1 cellular context compared by ENCODE assay signal in the genomic region with DNA sequence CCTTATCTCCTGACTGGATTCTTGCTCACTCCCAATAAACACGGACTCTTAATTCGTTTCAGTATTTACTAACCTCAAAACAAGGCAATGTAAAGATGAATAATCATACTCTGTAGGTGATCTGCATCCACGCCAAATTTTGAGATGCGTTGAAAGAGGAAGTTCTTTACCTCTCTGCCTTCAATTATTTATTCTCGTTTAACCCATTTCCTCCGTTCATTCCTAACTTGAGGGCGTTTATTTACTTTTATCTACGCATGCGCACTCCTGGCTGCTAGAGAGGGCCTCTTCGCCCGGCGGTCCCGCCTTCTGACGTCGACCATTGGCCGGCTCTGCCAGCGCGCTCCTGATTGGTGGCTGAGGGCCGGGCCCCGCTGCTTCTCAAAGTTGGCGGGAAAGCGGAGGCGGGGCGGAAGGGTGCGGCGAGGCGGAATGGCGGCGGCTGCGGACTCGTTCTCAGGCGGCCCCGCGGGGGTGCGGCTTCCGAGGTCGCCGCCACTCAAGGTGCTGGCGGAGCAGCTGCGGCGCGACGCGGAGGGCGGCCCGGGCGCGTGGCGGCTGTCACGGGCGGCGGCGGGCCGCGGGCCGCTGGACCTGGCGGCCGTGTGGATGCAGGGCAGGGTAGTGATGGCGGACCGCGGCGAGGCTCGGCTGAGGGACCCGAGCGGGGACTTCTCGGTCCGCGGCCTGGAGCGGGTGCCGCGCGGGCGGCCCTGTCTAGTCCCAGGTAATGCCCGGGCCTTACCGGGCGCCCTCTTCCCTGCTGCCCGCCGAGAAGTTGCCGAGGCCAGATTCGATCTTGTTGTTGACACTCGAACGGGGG.
A peak's percentile ranks its signal among the peaks of the same experiment; 100 is the strongest.
TF ChIP-seq lines count a peak whose summit lies in the region.

Gene RMI2 (plus strand): TSS at position 420 of the 823 bp plus-strand sequence. CDS start 13 bp downstream, at position 433.

TF ChIP-seq in HepG2, 621 proteins besides CTCF, POLR2A, EP300 and RAD21 (continued from another document and continues in another):
- TF ChIP-seq, protein P1, sequence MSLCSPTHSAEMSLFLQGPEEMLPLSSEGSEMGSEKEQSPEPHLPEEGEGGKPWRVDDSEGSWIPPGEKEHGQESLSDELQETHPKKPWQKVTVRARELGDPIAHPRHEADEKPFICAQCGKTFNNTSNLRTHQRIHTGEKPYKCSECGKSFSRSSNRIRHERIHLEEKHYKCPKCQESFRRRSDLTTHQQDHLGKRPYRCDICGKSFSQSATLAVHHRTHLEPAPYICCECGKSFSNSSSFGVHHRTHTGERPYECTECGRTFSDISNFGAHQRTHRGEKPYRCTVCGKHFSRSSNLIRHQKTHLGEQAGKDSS (CRISPR knock-in tag; IDR thresholded peaks at IDR 0.05; ENCODE audit: borderline replicate concordance, low read depth), result 0 out of 2 replicates have a peak, but pooled peaks have one; percentile 76
- TF ChIP-seq ARNT2 (CRISPR knock-in tag; IDR thresholded peaks at IDR 0.05; ENCODE audit: low read depth) (peak; percentile 98), HDAC6 (IDR thresholded peaks at IDR 0.05; ENCODE audit: low read depth, low read length) (no peak), ELF4 (CRISPR knock-in tag; IDR thresholded peaks at IDR 0.05; ENCODE audit: borderline replicate concordance) (no peak; the same call in 1 of the 2 replicates), ZBTB37 (CRISPR knock-in tag; IDR thresholded peaks at IDR 0.05) (no peak), ZNF75D (CRISPR knock-in tag; IDR thresholded peaks at IDR 0.05; ENCODE audit: borderline replicate concordance) (no peak), ZXDC (CRISPR knock-in tag; IDR thresholded peaks at IDR 0.05) (no peak), AKAP8 (CRISPR knock-in tag; IDR thresholded peaks at IDR 0.05) (no peak; the same call in 1 of the 2 replicates), SIN3A (IDR thresholded peaks at IDR 0.05; ENCODE audit: borderline replicate concordance, low read depth, low read length) (peak; percentile 99), MBNL3 (CRISPR knock-in tag; conservative IDR thresholded peaks at IDR 0.05) (no peak), FOXK2 (IDR thresholded peaks at IDR 0.05) (peak; percentile 49; the same call in 1 of the 2 replicates), HMGXB3 (CRISPR knock-in tag; IDR thresholded peaks at IDR 0.05; ENCODE audit: borderline replicate concordance) (0 out of 2 replicates have a peak, but pooled peaks have one; percentile 19), AGO2 (optimal IDR thresholded peaks at IDR 0.05; ENCODE audit: low read depth, low read length) (peak; percentile 38), ZBTB20 (CRISPR knock-in tag; IDR thresholded peaks at IDR 0.05; ENCODE audit: borderline replicate concordance, low read depth) (no peak), ZC3H4 (CRISPR knock-in tag; IDR thresholded peaks at IDR 0.05; ENCODE audit: borderline replicate concordance) (no peak), TP53 (CRISPR knock-in tag; conservative IDR thresholded peaks at IDR 0.05) (no peak), ZNF251 (CRISPR knock-in tag; IDR thresholded peaks at IDR 0.05) (no peak), ZFP41 (CRISPR knock-in tag; IDR thresholded peaks at IDR 0.05; ENCODE audit: borderline replicate concordance) (no peak), ZNF703 (CRISPR knock-in tag; IDR thresholded peaks at IDR 0.05; ENCODE audit: borderline replicate concordance) (no peak), NCOR1 (IDR thresholded peaks at IDR 0.05; ENCODE audit: borderline replicate concordance, low read length) (no peak), NCOA5 (CRISPR knock-in tag; IDR thresholded peaks at IDR 0.05) (no peak)
- TF ChIP-seq, protein P2, sequence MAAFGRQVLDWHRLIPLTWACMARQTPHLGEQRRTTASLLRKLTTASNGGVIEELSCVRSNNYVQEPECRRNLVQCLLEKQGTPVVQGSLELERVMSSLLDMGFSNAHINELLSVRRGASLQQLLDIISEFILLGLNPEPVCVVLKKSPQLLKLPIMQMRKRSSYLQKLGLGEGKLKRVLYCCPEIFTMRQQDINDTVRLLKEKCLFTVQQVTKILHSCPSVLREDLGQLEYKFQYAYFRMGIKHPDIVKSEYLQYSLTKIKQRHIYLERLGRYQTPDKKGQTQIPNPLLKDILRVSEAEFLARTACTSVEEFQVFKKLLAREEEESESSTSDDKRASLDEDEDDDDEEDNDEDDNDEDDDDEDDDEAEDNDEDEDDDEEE (CRISPR knock-in tag; IDR thresholded peaks at IDR 0.05), result 0 out of 2 replicates have a peak, but pooled peaks have one; percentile 39
- TF ChIP-seq, protein P3, sequence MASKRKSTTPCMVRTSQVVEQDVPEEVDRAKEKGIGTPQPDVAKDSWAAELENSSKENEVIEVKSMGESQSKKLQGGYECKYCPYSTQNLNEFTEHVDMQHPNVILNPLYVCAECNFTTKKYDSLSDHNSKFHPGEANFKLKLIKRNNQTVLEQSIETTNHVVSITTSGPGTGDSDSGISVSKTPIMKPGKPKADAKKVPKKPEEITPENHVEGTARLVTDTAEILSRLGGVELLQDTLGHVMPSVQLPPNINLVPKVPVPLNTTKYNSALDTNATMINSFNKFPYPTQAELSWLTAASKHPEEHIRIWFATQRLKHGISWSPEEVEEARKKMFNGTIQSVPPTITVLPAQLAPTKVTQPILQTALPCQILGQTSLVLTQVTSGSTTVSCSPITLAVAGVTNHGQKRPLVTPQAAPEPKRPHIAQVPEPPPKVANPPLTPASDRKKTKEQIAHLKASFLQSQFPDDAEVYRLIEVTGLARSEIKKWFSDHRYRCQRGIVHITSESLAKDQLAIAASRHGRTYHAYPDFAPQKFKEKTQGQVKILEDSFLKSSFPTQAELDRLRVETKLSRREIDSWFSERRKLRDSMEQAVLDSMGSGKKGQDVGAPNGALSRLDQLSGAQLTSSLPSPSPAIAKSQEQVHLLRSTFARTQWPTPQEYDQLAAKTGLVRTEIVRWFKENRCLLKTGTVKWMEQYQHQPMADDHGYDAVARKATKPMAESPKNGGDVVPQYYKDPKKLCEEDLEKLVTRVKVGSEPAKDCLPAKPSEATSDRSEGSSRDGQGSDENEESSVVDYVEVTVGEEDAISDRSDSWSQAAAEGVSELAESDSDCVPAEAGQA (IDR thresholded peaks at IDR 0.05; ENCODE audit: low read depth), result peak; percentile 41; the same call in 1 of the 2 replicates
- TF ChIP-seq, protein P3 (CRISPR knock-in tag; IDR thresholded peaks at IDR 0.05; ENCODE audit: borderline replicate concordance), result peak; percentile 97
- TF ChIP-seq, protein P4, sequence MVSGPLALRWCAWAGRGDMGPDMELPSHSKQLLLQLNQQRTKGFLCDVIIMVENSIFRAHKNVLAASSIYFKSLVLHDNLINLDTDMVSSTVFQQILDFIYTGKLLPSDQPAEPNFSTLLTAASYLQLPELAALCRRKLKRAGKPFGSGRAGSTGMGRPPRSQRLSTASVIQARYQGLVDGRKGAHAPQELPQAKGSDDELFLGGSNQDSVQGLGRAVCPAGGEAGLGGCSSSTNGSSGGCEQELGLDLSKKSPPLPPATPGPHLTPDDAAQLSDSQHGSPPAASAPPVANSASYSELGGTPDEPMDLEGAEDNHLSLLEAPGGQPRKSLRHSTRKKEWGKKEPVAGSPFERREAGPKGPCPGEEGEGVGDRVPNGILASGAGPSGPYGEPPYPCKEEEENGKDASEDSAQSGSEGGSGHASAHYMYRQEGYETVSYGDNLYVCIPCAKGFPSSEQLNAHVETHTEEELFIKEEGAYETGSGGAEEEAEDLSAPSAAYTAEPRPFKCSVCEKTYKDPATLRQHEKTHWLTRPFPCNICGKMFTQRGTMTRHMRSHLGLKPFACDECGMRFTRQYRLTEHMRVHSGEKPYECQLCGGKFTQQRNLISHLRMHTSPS (CRISPR knock-in tag; IDR thresholded peaks at IDR 0.05; ENCODE audit: low read depth), result no peak
- TF ChIP-seq, protein P5, sequence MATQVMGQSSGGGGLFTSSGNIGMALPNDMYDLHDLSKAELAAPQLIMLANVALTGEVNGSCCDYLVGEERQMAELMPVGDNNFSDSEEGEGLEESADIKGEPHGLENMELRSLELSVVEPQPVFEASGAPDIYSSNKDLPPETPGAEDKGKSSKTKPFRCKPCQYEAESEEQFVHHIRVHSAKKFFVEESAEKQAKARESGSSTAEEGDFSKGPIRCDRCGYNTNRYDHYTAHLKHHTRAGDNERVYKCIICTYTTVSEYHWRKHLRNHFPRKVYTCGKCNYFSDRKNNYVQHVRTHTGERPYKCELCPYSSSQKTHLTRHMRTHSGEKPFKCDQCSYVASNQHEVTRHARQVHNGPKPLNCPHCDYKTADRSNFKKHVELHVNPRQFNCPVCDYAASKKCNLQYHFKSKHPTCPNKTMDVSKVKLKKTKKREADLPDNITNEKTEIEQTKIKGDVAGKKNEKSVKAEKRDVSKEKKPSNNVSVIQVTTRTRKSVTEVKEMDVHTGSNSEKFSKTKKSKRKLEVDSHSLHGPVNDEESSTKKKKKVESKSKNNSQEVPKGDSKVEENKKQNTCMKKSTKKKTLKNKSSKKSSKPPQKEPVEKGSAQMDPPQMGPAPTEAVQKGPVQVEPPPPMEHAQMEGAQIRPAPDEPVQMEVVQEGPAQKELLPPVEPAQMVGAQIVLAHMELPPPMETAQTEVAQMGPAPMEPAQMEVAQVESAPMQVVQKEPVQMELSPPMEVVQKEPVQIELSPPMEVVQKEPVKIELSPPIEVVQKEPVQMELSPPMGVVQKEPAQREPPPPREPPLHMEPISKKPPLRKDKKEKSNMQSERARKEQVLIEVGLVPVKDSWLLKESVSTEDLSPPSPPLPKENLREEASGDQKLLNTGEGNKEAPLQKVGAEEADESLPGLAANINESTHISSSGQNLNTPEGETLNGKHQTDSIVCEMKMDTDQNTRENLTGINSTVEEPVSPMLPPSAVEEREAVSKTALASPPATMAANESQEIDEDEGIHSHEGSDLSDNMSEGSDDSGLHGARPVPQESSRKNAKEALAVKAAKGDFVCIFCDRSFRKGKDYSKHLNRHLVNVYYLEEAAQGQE (IDR thresholded peaks at IDR 0.05; ENCODE audit: borderline replicate concordance in 1 of 2, low read depth in 1 of 2, low read length in 2 of 2), result no peak
